ENCODE assay signal across 31 cellular contexts in genomic region chr7:155700847-155701246, GRCh38.
"Had no signal": no experiment of that assay in that cellular context is flagged by ENCODE, and none has a peak within 500 bp of the region (broad histone marks: within the 10 kb centered on the region; RNA-seq: fewer than 3 reads in every experiment).

No MANE protein-coding gene starts in this region.

- FAIRE-seq: astrocyte, colon, endometrium, endothelial cell of umbilical vein had no signal

- H3K4me3 ChIP-seq: esophagus squamous epithelium, gastroesophageal sphincter had no signal

- ATAC-seq: activated CD4-positive, CD25-positive, alpha-beta regulatory T cell treated with anti-CD3 and anti-CD28 coated beads, Interleukin-2, amount 50 U/mL, for 24 hours; activated CD8-positive, alpha-beta T cell treated with anti-CD3 and anti-CD28 coated beads for 36 hours; activated T-cell treated with anti-CD3 and anti-CD28 coated beads, Interleukin-2, amount 50 U/mL, for 4 hours; activated T-helper 17 cell treated with anti-CD3 and anti-CD28 coated beads, Interleukin-2, amount 50 U/mL, for 72 hours; gastroesophageal sphincter; T-helper 17 cell had no signal

- DNase-seq: activated B cell treated with CpG ODN at 0.5 μM for 24 hours; activated CD4-positive, alpha-beta T cell treated with anti-CD3 and anti-CD28 coated beads for 48 hours; activated CD4-positive, alpha-beta T cell treated with anti-CD3 and anti-CD28 coated beads, Interleukin-2, amount 50 U/mL, for 1 hour; activated CD4-positive, alpha-beta T cell treated with anti-CD3 and anti-CD28 coated beads, Interleukin-2, amount 50 U/mL, for 48 hours; activated CD8-positive, alpha-beta memory T cell treated with anti-CD3 and anti-CD28 coated beads for 24 hours; activated CD8-positive, alpha-beta T cell treated with anti-CD3 and anti-CD28 coated beads for 36 hours; activated effector memory CD4-positive, alpha-beta T cell treated with Interleukin-2 at 50 U/mL for 16 hours; activated gamma-delta T cell treated with Interleukin-2 at 50 U/mL for 16 hours; activated naive CD4-positive, alpha-beta T cell treated with anti-CD3 and anti-CD28 coated beads, Interleukin-2, amount 50 U/mL, for 16 hours; activated naive CD4-positive, alpha-beta T cell treated with Interleukin-2 at 50 U/mL for 16 hours; activated T-cell treated with anti-CD3 and anti-CD28 coated beads, Interleukin-2, amount 50 U/mL, for 4 hours; amniotic stem cell; anterior cingulate cortex; caudate nucleus; effector CD8-positive, alpha-beta T cell; esophagus squamous epithelium; foreskin melanocyte; T-helper 1 cell; T-helper 17 cell; T1000; WERI-Rb-1 had no signal

- H3K4me3 Mint-ChIP-seq: activated B cell treated with CpG ODN at 0.5 μM for 24 hours; activated CD8-positive, alpha-beta T cell treated with anti-CD3 and anti-CD28 coated beads for 36 hours; activated naive CD8-positive, alpha-beta T cell; activated T-cell treated with anti-CD3 and anti-CD28 coated beads, Interleukin-2, amount 50 U/mL, for 4 hours; activated T-helper 17 cell treated with anti-CD3 and anti-CD28 coated beads, Interleukin-2, amount 50 U/mL, for 72 hours; T-helper 17 cell; T-helper 2 cell treated with Interferon-gamma antibody and Interleukin-4, amounts not matched to agents 5 μg/mL and 100 μg/mL, for 36 hours had no signal

- H3K27me3 Mint-ChIP-seq: activated B cell treated with CpG ODN at 0.5 μM for 24 hours; activated CD8-positive, alpha-beta T cell treated with anti-CD3 and anti-CD28 coated beads for 36 hours; activated naive CD8-positive, alpha-beta T cell; activated T-helper 17 cell treated with anti-CD3 and anti-CD28 coated beads, Interleukin-2, amount 50 U/mL, for 72 hours; T-helper 17 cell had no signal

- H3K9me3 Mint-ChIP-seq: activated B cell treated with CpG ODN at 0.5 μM for 24 hours; activated CD8-positive, alpha-beta T cell treated with anti-CD3 and anti-CD28 coated beads for 36 hours; activated T-cell treated with anti-CD3 and anti-CD28 coated beads, Interleukin-2, amount 50 U/mL, for 4 hours; activated T-helper 17 cell treated with anti-CD3 and anti-CD28 coated beads, Interleukin-2, amount 50 U/mL, for 72 hours; T-helper 2 cell treated with Interferon-gamma antibody and Interleukin-4, amounts not matched to agents 5 μg/mL and 100 μg/mL, for 36 hours had no signal

- H3K27me3 ChIP-seq: esophagus squamous epithelium, gastroesophageal sphincter had no signal

- H3K27ac Mint-ChIP-seq: activated B cell treated with CpG ODN at 0.5 μM for 24 hours; activated CD8-positive, alpha-beta T cell treated with anti-CD3 and anti-CD28 coated beads for 36 hours; activated naive CD8-positive, alpha-beta T cell; T-helper 17 cell; T-helper 2 cell treated with Interferon-gamma antibody and Interleukin-4, amounts not matched to agents 5 μg/mL and 100 μg/mL, for 36 hours had no signal

- H3K9me3 ChIP-seq: esophagus squamous epithelium, gastroesophageal sphincter had no signal

- H3K27ac ChIP-seq: epithelial cell of prostate, esophagus squamous epithelium, gastroesophageal sphincter, WERI-Rb-1 had no signal
